In genomic region chr15:40241305-40242215, GRCh38 we compare ENCODE assay signal across 27 cellular contexts. TPM values are rescaled to one million over a fixed set of nuclear protein-coding genes. Genes with fewer than 3 reads are reported as not detected.
DNase-seq lines count a peak whose midpoint lies in the region; TF ChIP-seq lines count a peak whose summit lies in the region.
"Had no signal": no experiment of that assay in that cellular context is flagged by ENCODE, and none has a peak within 500 bp of the region (broad histone marks: within the 10 kb centered on the region; RNA-seq: fewer than 3 reads in every experiment).

No MANE protein-coding gene starts in this region.

- H2BK12ac ChIP-seq in mesenchymal stem cell (ENCODE audit: low read length in 2 of 2) = no peak overlapping the region

- H3K36me3 ChIP-seq in suprapubic skin (no peaks in the 10 kb centered on the region), mesenchymal stem cell (ENCODE audit: control insufficient read depth in 1 of 2, insufficient read depth in 2 of 2, low read depth in 1 of 2, low read length in 2 of 2) (no peaks in the 10 kb centered on the region)
- H3K36me3 ChIP-seq: SJSA1, thoracic aorta had no signal

- H3K36me3 Mint-ChIP-seq in Calu3 (ENCODE audit: insufficient read depth, unreplicated experiment) = peaks cover 4% of the 10 kb centered on the region
- H3K36me3 Mint-ChIP-seq: activated naive CD8-positive, alpha-beta T cell; CD4-positive, alpha-beta memory T cell; natural killer cell treated with Interleukin-12 subunit alpha and Interleukin-12 subunit beta and Interleukin-15 and Interleukin-18, amount 100 ng/mL, for 72 hours; stimulated activated effector memory CD8-positive, alpha-beta T cell treated with anti-CD3 and anti-CD28 coated beads, Interleukin-12 subunit alpha, Interleukin-12 subunit beta, amount 100 ng/mL, for 72 hours had no signal

- H3K27ac Mint-ChIP-seq in Calu3 (ENCODE audit: unreplicated experiment) = no peak overlapping the region
- H3K27ac Mint-ChIP-seq: activated CD4-positive, alpha-beta T cell treated with anti-CD3 and anti-CD28 coated beads for 36 hours; activated naive CD8-positive, alpha-beta T cell; CD4-positive, alpha-beta memory T cell; effector memory CD8-positive, alpha-beta T cell; natural killer cell treated with Interleukin-12 subunit alpha and Interleukin-12 subunit beta and Interleukin-15 and Interleukin-18, amount 100 ng/mL, for 72 hours; stimulated activated effector memory CD8-positive, alpha-beta T cell treated with anti-CD3 and anti-CD28 coated beads, Interleukin-12 subunit alpha, Interleukin-12 subunit beta, amount 100 ng/mL, for 72 hours had no signal

- H3K27me3 Mint-ChIP-seq in Calu3 (ENCODE audit: unreplicated experiment) = no peaks in the 10 kb centered on the region

- no peak for TF ChIP-seq EP300 in suprapubic skin (IDR thresholded peaks at IDR 0.05)

- no peak overlapping the region for H2AFZ ChIP-seq in mesenchymal stem cell (ENCODE audit: low read depth, low read length)

- no peak overlapping the region for H2BK15ac ChIP-seq in mesenchymal stem cell (ENCODE audit: low read depth, poor library complexity, severe bottlenecking)

- H3K27me3 ChIP-seq in suprapubic skin (peaks cover 8% of the 10 kb centered on the region), mesenchymal stem cell (ENCODE audit: control insufficient read depth in 1 of 2, insufficient read depth in 1 of 2, low read length in 2 of 2) (peaks cover 0 to 31% of the 10 kb centered on the region in 2 experiments)
- H3K27me3 ChIP-seq: SJSA1 had no signal

- H3K79me1 ChIP-seq in mesenchymal stem cell (replicated peaks; ENCODE audit: low read length, poor library complexity, severe bottlenecking) = no peaks in the 10 kb centered on the region

- no TSS peak for BruUV-seq in Calu3 (replicated peaks; lab: Mats Ljungman, UMichigan)

- H3K4me3 ChIP-seq in coronary artery = no peak overlapping the region
- peak overlapping the region; percentile 42 for H3K4me3 ChIP-seq in suprapubic skin
- H3K4me3 ChIP-seq in mesenchymal stem cell (ENCODE audit: insufficient read depth in 1 of 2, low read depth in 1 of 2, low read length in 2 of 2) = no peak overlapping the region
- H3K4me3 ChIP-seq: SJSA1, thoracic aorta had no signal

- H4K8ac ChIP-seq in mesenchymal stem cell (ENCODE audit: low read length) = no peak overlapping the region

- no peak overlapping the region for H3K4me3 Mint-ChIP-seq in Calu3 (ENCODE audit: low read depth, unreplicated experiment)
- H3K4me3 Mint-ChIP-seq: activated CD4-positive, alpha-beta T cell treated with anti-CD3 and anti-CD28 coated beads for 36 hours; activated naive CD8-positive, alpha-beta T cell; CD4-positive, alpha-beta memory T cell; effector memory CD8-positive, alpha-beta T cell; natural killer cell treated with Interleukin-12 subunit alpha and Interleukin-12 subunit beta and Interleukin-15 and Interleukin-18, amount 100 ng/mL, for 72 hours; stimulated activated effector memory CD8-positive, alpha-beta T cell treated with anti-CD3 and anti-CD28 coated beads, Interleukin-12 subunit alpha, Interleukin-12 subunit beta, amount 100 ng/mL, for 72 hours had no signal

- CTCF ChIA-PET in Calu3 (lab: Charles Lee) = no interaction called here

- no peak overlapping the region for H2AK5ac ChIP-seq in mesenchymal stem cell (ENCODE audit: low read length, severe bottlenecking)

- 48% methylated on average over 7 of the region's 14 CpGs for WGBS in suprapubic skin
- 92% methylated on average over 14 of the region's 14 CpGs for WGBS in mesenchymal stem cell

- H3K4ac ChIP-seq in mesenchymal stem cell (ENCODE audit: low read depth in 1 of 2, low read length in 2 of 2) = no peak overlapping the region

- no peak overlapping the region for H3K14ac ChIP-seq in mesenchymal stem cell (ENCODE audit: low read length in 2 of 2)

- peaks cover 74% of the 10 kb centered on the region for H3K4me1 ChIP-seq in suprapubic skin
- H3K4me1 ChIP-seq in mesenchymal stem cell (ENCODE audit: control insufficient read depth, insufficient read depth, low read depth, low read length) = peaks cover 24% of the 10 kb centered on the region

- H3K23ac ChIP-seq in mesenchymal stem cell (ENCODE audit: low read length in 2 of 2) = no peak overlapping the region

- peaks cover 16% of the 10 kb centered on the region for H3K4me1 Mint-ChIP-seq in Calu3 (ENCODE audit: low read depth, unreplicated experiment)

- H3K18ac ChIP-seq in mesenchymal stem cell (ENCODE audit: low read depth in 1 of 2, low read length in 2 of 2) = no peak overlapping the region

- no peaks in the 10 kb centered on the region for H3K9me3 Mint-ChIP-seq in Calu3 (ENCODE audit: low read depth, unreplicated experiment)
- H3K9me3 Mint-ChIP-seq: effector memory CD8-positive, alpha-beta T cell; natural killer cell treated with Interleukin-12 subunit alpha and Interleukin-12 subunit beta and Interleukin-15 and Interleukin-18, amount 100 ng/mL, for 72 hours; stimulated activated effector memory CD8-positive, alpha-beta T cell treated with anti-CD3 and anti-CD28 coated beads, Interleukin-12 subunit alpha, Interleukin-12 subunit beta, amount 100 ng/mL, for 72 hours had no signal

- TF ChIP-seq POLR2A in suprapubic skin (IDR thresholded peaks at IDR 0.05) = no peak

- H3K4me2 ChIP-seq in mesenchymal stem cell (ENCODE audit: low read length, poor library complexity, severe bottlenecking) = no peak overlapping the region

- no peak overlapping the region for H2BK5ac ChIP-seq in mesenchymal stem cell (ENCODE audit: low read depth, low read length, poor library complexity, severe bottlenecking)

- no peak for TF ChIP-seq CTCF in coronary artery (IDR thresholded peaks at IDR 0.05)
- no peak for TF ChIP-seq CTCF in suprapubic skin (IDR thresholded peaks at IDR 0.05)
- no peak for TF ChIP-seq CTCF in Calu3 (IDR thresholded peaks at IDR 0.05; ENCODE audit: unreplicated experiment)

- no peak overlapping the region for H4K91ac ChIP-seq in mesenchymal stem cell (ENCODE audit: low read length)

- H2BK120ac ChIP-seq in mesenchymal stem cell (ENCODE audit: low read depth, low read length) = no peak overlapping the region

- intact Hi-C loops in Calu3 (cut with micrococcal nuclease; ENCODE audit: unreplicated experiment) = no loop called here

- H3K9me3 ChIP-seq in suprapubic skin (no peaks in the 10 kb centered on the region), mesenchymal stem cell (ENCODE audit: control insufficient read depth, low read length) (no peaks in the 10 kb centered on the region)
- H3K9me3 ChIP-seq: thoracic aorta had no signal

- no peak overlapping the region for H3K27ac ChIP-seq in coronary artery
- H3K27ac ChIP-seq in suprapubic skin = peak overlapping the region; percentile 92
- no peak overlapping the region for H3K27ac ChIP-seq in mesenchymal stem cell (ENCODE audit: low read length, poor library complexity, severe bottlenecking)
- H3K27ac ChIP-seq: 22Rv1, SJSA1, thoracic aorta had no signal

- DNase-seq in activated CD8-positive, alpha-beta memory T cell treated with anti-CD3 and anti-CD28 coated beads for 24 hours = peak; percentile 47
- no peak for DNase-seq in activated CD8-positive, alpha-beta memory T cell treated with anti-CD3 and anti-CD28 coated beads, Interleukin-2, amount 50 U/mL, for 4 hours
- DNase-seq in coronary artery (ENCODE audit: low spot score) = peak; percentile 65
- peak; percentile 88 for DNase-seq in mesenteric fat pad (ENCODE audit: low spot score)
- peak in 1 of 2 donors; percentile 54 for DNase-seq in suprapubic skin (ENCODE audit: low spot score in 2 of 2)
- no peak for DNase-seq in Calu3
- no peak for DNase-seq in NCI-H774 (lab: John Stamatoyannopoulos, UW)
- DNase-seq in mesenchymal stem cell = no peak
- DNase-seq: activated CD4-positive, alpha-beta T cell treated with anti-CD3 and anti-CD28 coated beads for 36 hours; CD4-positive, alpha-beta memory T cell; cerebellar nuclear complex; effector memory CD8-positive, alpha-beta T cell; glutamatergic neuron; left colon; NCI-H1048; NCI-H1930; OCI-M1; stimulated activated CD4-positive, alpha-beta T cell treated with anti-CD3 and anti-CD28 coated beads, Interleukin-1b, Interleukin-23, amount 100 ng/mL, for 48 hours had no signal

- no peak overlapping the region for H3K9ac ChIP-seq in mesenchymal stem cell (ENCODE audit: low read length)

RNA-seq across cellular contexts. Expression of gene PAK6, which starts 2.7 kb away (rescaled TPM):
- total RNA-seq in mesenteric fat pad = 0.26 TPM
- 100 to 1,000 TPM in 1 of 4 donors, 10 to 100 TPM in 3; 71.7 to 145 (median 79.2) TPM for total RNA-seq in suprapubic skin
- total RNA-seq in Calu3 (2022) = 7.0 and 7.1 TPM in 2 replicates
- polyA plus RNA-seq in mesenchymal stem cell (2013, experiment 1 of 2) = 0.18 TPM
- 0.10 TPM for polyA plus RNA-seq in mesenchymal stem cell (2013, experiment 2 of 2)

RNA-seq across cellular contexts. Expression of gene ANKRD63, which starts 41.3 kb away (rescaled TPM):
- total RNA-seq in mesenteric fat pad (not detected), suprapubic skin (not detected), Calu3 (2022) (0.56 TPM in 1 of 2 replicates, not detected in the other)
- polyA plus RNA-seq in mesenchymal stem cell (2013, experiment 1 of 2) = not detected
- not detected for polyA plus RNA-seq in mesenchymal stem cell (2013, experiment 2 of 2)
- total RNA-seq: activated CD4-positive, alpha-beta T cell treated with anti-CD3 and anti-CD28 coated beads for 36 hours; astrocyte; CD4-positive, alpha-beta memory T cell; left colon; LHCN-M2; natural killer cell treated with Interleukin-12 subunit alpha and Interleukin-12 subunit beta and Interleukin-15 and Interleukin-18, amount 100 ng/mL, for 72 hours; T-helper 1 cell treated with Interleukin-12 subunit alpha and Interleukin-12 subunit beta and Interleukin-4 antibody, amounts not matched to agents 30 ng/mL and 1 ng/mL, for 36 hours; thoracic aorta had no signal
- polyA plus RNA-seq: CD4-positive, alpha-beta memory T cell had no signal

Comparison
In these comparisons a context has a peak if more than half of its experiments do, and no peak if none do; other contexts are left out.
1. DNase-seq: peak in activated CD8-positive, alpha-beta memory T cell treated with anti-CD3 and anti-CD28 coated beads for 24 hours (single experiment), coronary artery (single experiment) and mesenteric fat pad (single experiment); none in activated CD8-positive, alpha-beta memory T cell treated with anti-CD3 and anti-CD28 coated beads, Interleukin-2, amount 50 U/mL, for 4 hours (single experiment), Calu3 (single experiment), NCI-H774 (single experiment) and mesenchymal stem cell (single experiment).